In the genomic region with DNA sequence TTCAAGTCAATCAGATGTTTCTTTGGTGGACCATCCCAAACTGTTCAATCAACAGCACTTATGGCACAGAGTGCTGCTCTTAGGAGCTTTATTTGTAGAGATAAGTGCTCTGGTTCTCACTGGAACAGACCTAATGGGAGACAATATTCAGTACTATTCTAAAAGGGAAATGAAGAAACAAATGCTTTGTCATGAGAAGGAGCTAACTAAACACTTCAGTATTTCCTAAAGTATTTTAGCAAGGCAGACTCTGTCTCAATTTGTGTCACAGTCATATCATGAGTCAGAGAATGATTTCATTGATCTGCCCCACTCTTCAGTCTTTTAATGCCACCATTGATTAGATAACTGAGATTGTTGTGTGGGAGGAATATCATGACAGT, we compare ENCODE assay signal across 9 cellular contexts.
DNase-seq lines count a peak whose midpoint lies in the region; ATAC-seq and TF ChIP-seq lines count a peak whose summit lies in the region.
"Had no signal": no experiment of that assay in that cellular context is flagged by ENCODE, and none has a peak within 500 bp of the region (broad histone marks: within the 10 kb centered on the region; RNA-seq: fewer than 3 reads in every experiment).

No MANE protein-coding gene starts in this region.

- H3K4me1 Mint-ChIP-seq in activated CD4-positive, alpha-beta T cell treated with anti-CD3 and anti-CD28 coated beads, Interleukin-2, amount 10 ng/mL, durations not matched to agents 7 days and 5 days: peaks cover 49% of the 10 kb centered on the region

- no peaks in the 10 kb centered on the region for H3K27me3 ChIP-seq in SK-N-SH (ENCODE audit: insufficient read depth)
- no peaks in the 10 kb centered on the region for H3K27me3 ChIP-seq in osteoblast (ENCODE audit: insufficient read depth, low read length)
- H3K27me3 ChIP-seq in adrenal gland: no peaks in the 10 kb centered on the region

- H3K4me1 ChIP-seq in SK-N-SH (ENCODE audit: control insufficient read depth in 1 of 2, insufficient read depth in 2 of 2, low read depth in 1 of 2, low read length in 1 of 2) (no peaks in the 10 kb centered on the region), osteoblast (ENCODE audit: insufficient read depth, low read length) (peaks cover 15% of the 10 kb centered on the region), adrenal gland (replicated peaks in 1 of 2) (no peaks in the 10 kb centered on the region)

- H3K4me2 ChIP-seq in SK-N-SH (peak overlapping the region; percentile 10; the same call in 1 of the 2 replicates), osteoblast (ENCODE audit: insufficient read depth, low read length) (peak overlapping the region; percentile 62)

- no peaks in the 10 kb centered on the region for H4K20me1 ChIP-seq in SK-N-SH (ENCODE audit: insufficient read depth)
- no peaks in the 10 kb centered on the region for H4K20me1 ChIP-seq in osteoblast (ENCODE audit: insufficient read depth, low read length)

- no peak for TF ChIP-seq EP300 in SK-N-SH (IDR thresholded peaks at IDR 0.05; ENCODE audit: borderline replicate concordance in 1 of 2, low read depth in 1 of 2, low read length in 1 of 2)

- peaks cover 12% of the 10 kb centered on the region for H3F3A ChIP-seq in SK-N-SH (replicated peaks; ENCODE audit: insufficient read depth)

- H3K27ac Mint-ChIP-seq in activated CD4-positive, alpha-beta T cell treated with anti-CD3 and anti-CD28 coated beads, Interleukin-2, amount 10 ng/mL, durations not matched to agents 7 days and 5 days: peak overlapping the region; percentile 97

- H3K27me3 Mint-ChIP-seq in activated CD4-positive, alpha-beta T cell treated with anti-CD3 and anti-CD28 coated beads, Interleukin-2, amount 10 ng/mL, durations not matched to agents 7 days and 5 days: peaks cover 4% of the 10 kb centered on the region

- no peak for TF ChIP-seq POLR2A in adrenal gland (IDR thresholded peaks at IDR 0.05)
- TF ChIP-seq POLR2A in lower leg skin (IDR thresholded peaks at IDR 0.05): no peak

- TF ChIP-seq RAD21 in SK-N-SH (IDR thresholded peaks at IDR 0.05; ENCODE audit: low read length): no peak

- peak overlapping the region; percentile 48; the same call in 1 of the 2 replicates for H2AFZ ChIP-seq in SK-N-SH (ENCODE audit: low read depth)
- H2AFZ ChIP-seq in osteoblast (ENCODE audit: low read length): peak overlapping the region; percentile 64

- H3K9ac ChIP-seq in SK-N-SH: peak overlapping the region; percentile 10; the same call in 1 of the 2 replicates

- H3K79me2 ChIP-seq in SK-N-SH (ENCODE audit: insufficient read depth) (no peaks in the 10 kb centered on the region), osteoblast (ENCODE audit: insufficient read depth, low read length) (no peaks in the 10 kb centered on the region)

- peak; percentile 40 for ATAC-seq in HG02943 (IDR thresholded peaks at IDR 0.05; ENCODE audit: low read depth, unreplicated experiment)

- H3K27ac ChIP-seq in SK-N-SH (ENCODE audit: low read depth in 2 of 2, low read length in 1 of 2): peak overlapping the region in 1 of 2 experiments; percentile 76; a peak in 2 of 4 replicates
- H3K27ac ChIP-seq in osteoblast (ENCODE audit: low read depth, low read length): peak overlapping the region; percentile 80
- no peak overlapping the region for H3K27ac ChIP-seq in adrenal gland
- H3K27ac ChIP-seq: C4-2B had no signal

- H3K36me3 ChIP-seq in SK-N-SH (replicated peaks in 1 of 2; ENCODE audit: control insufficient read depth in 1 of 2, insufficient read depth in 2 of 2, low read length in 1 of 2) (no peaks in the 10 kb centered on the region), osteoblast (ENCODE audit: insufficient read depth, low read length) (no peaks in the 10 kb centered on the region), adrenal gland (replicated peaks in 1 of 2) (no peaks in the 10 kb centered on the region)

- POLR2A ChIA-PET in activated CD4-positive, alpha-beta T cell treated with anti-CD3 and anti-CD28 coated beads, Interleukin-2, amount 10 ng/mL, durations not matched to agents 7 days and 5 days (lab: Charles Lee): no interaction called here
- POLR2A ChIA-PET in SK-N-SH (lab: Yijun Ruan, JAX): no interaction called here

- no peaks in the 10 kb centered on the region for H3K9me2 ChIP-seq in SK-N-SH

- intact Hi-C loops in adrenal gland (cut with DNase I) (no loop called here), lower leg skin (cut with DNase I; ENCODE audit: low total_unique reads) (no loop called here)

- CTCF ChIA-PET in activated CD4-positive, alpha-beta T cell treated with anti-CD3 and anti-CD28 coated beads, Interleukin-2, amount 10 ng/mL, durations not matched to agents 7 days and 5 days (lab: Charles Lee): interaction anchor here (1.1 kb wide), 1 partner anchor 220 kb away, joined by 6 read pairs; no protein-coding TSS in a partner anchor
- CTCF ChIA-PET in SK-N-SH (lab: Yijun Ruan, JAX): interaction anchor here (0.6 kb wide), 1 partner anchor 8 kb away, joined by 3 read pairs; no protein-coding TSS in a partner anchor

- DNase-seq in activated CD4-positive, alpha-beta T cell treated with anti-CD3 and anti-CD28 coated beads, Interleukin-2, amount 10 ng/mL, durations not matched to agents 7 days and 5 days: no peak
- DNase-seq in activated CD4-positive, alpha-beta T cell treated with anti-CD3 and anti-CD28 coated beads for 1 hour: no peak
- DNase-seq in SK-N-SH: no peak
- DNase-seq in osteoblast (ENCODE audit: insufficient read length, low spot score, missing footprints): peak; percentile 14
- no peak for DNase-seq in adrenal gland
- DNase-seq in COLO668 (lab: John Stamatoyannopoulos, UW; ENCODE audit: unreplicated experiment): no peak
- DNase-seq in lower leg skin (ENCODE audit: low spot score in 2 of 2): no peak

- H3K36me3 Mint-ChIP-seq in activated CD4-positive, alpha-beta T cell treated with anti-CD3 and anti-CD28 coated beads, Interleukin-2, amount 10 ng/mL, durations not matched to agents 7 days and 5 days (ENCODE audit: low read depth): peaks cover 12% of the 10 kb centered on the region

- TF ChIP-seq CTCF in SK-N-SH (IDR thresholded peaks at IDR 0.05) (no peak), osteoblast (IDR thresholded peaks at IDR 0.05; ENCODE audit: extremely low read depth, low read depth, low read length) (no peak), adrenal gland (IDR thresholded peaks at IDR 0.05) (no peak), lower leg skin (IDR thresholded peaks at IDR 0.05) (no peak)

- H3K9me3 ChIP-seq in SK-N-SH (no peaks in the 10 kb centered on the region), osteoblast (ENCODE audit: low read depth, low read length) (no peaks in the 10 kb centered on the region), adrenal gland (replicated peaks in 1 of 3) (no peaks in the 10 kb centered on the region)

- H3K4me3 ChIP-seq in SK-N-SH (ENCODE audit: low read depth in 2 of 2, low read length in 1 of 2): no peak overlapping the region
- H3K4me3 ChIP-seq in osteoblast (ENCODE audit: insufficient read depth, low read length): peak overlapping the region; percentile 2
- no peak overlapping the region for H3K4me3 ChIP-seq in adrenal gland
- no peak overlapping the region for H3K4me3 ChIP-seq in lower leg skin (ENCODE audit: low read depth, poor library complexity, severe bottlenecking)

- peaks cover 17% of the 10 kb centered on the region for H3K9me3 Mint-ChIP-seq in activated CD4-positive, alpha-beta T cell treated with anti-CD3 and anti-CD28 coated beads, Interleukin-2, amount 10 ng/mL, durations not matched to agents 7 days and 5 days

- H3K4me3 Mint-ChIP-seq in activated CD4-positive, alpha-beta T cell treated with anti-CD3 and anti-CD28 coated beads, Interleukin-2, amount 10 ng/mL, durations not matched to agents 7 days and 5 days: no peak overlapping the region

TF ChIP-seq in SK-N-SH, 30 proteins besides CTCF, POLR2A, EP300 and RAD21:
- TF ChIP-seq, protein P1, sequence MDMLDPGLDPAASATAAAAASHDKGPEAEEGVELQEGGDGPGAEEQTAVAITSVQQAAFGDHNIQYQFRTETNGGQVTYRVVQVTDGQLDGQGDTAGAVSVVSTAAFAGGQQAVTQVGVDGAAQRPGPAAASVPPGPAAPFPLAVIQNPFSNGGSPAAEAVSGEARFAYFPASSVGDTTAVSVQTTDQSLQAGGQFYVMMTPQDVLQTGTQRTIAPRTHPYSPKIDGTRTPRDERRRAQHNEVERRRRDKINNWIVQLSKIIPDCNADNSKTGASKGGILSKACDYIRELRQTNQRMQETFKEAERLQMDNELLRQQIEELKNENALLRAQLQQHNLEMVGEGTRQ (IDR thresholded peaks at IDR 0.05; ENCODE audit: borderline replicate concordance, low read depth, low read length): no peak
- TF ChIP-seq, protein P2, sequence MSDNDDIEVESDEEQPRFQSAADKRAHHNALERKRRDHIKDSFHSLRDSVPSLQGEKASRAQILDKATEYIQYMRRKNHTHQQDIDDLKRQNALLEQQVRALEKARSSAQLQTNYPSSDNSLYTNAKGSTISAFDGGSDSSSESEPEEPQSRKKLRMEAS (IDR thresholded peaks at IDR 0.05; ENCODE audit: low read depth): no peak
- TF ChIP-seq, protein P3, sequence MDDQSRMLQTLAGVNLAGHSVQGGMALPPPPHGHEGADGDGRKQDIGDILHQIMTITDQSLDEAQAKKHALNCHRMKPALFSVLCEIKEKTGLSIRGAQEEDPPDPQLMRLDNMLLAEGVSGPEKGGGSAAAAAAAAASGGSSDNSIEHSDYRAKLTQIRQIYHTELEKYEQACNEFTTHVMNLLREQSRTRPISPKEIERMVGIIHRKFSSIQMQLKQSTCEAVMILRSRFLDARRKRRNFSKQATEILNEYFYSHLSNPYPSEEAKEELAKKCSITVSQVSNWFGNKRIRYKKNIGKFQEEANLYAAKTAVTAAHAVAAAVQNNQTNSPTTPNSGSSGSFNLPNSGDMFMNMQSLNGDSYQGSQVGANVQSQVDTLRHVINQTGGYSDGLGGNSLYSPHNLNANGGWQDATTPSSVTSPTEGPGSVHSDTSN (IDR thresholded peaks at IDR 0.05): peak; percentile 40; the same call in 1 of the 2 replicates
- no peak for TF ChIP-seq GABPA (IDR thresholded peaks at IDR 0.05; ENCODE audit: low read depth)
- TF ChIP-seq RCOR1 (IDR thresholded peaks at IDR 0.05; ENCODE audit: low read length): no peak
- peak; percentile 28; the same call in 1 of the 2 replicates for TF ChIP-seq FOSL2 (IDR thresholded peaks at IDR 0.05; ENCODE audit: borderline replicate concordance, low read depth)
- no peak for TF ChIP-seq SMC3 (IDR thresholded peaks at IDR 0.05; ENCODE audit: low read depth, low read length)
